In the genomic region with DNA sequence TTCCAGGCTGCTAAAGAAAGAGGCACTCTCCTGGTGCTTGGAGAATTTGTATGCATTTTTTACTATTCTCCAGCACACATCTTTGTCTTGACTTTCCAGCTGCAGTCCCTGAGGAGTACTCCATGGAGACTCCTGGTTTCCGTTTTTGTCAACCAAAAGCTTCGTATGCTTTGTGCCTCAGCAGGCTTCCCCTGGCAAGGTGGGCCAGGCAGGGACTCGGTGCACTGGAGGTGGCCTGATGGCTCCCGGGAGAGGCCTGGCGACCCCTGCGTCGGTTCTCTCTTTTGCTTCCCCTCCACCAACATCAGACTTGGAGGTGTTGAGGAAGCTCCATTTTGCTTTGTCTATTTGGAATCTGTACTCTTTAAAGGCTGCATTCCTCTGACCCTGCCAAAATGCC, we compare ENCODE assay signal across 32 cellular contexts.
"Had no signal": no experiment of that assay in that cellular context is flagged by ENCODE, and none has a peak within 500 bp of the region (broad histone marks: within the 10 kb centered on the region; RNA-seq: fewer than 3 reads in every experiment).

No MANE protein-coding gene starts in this region.

- DNase-seq: activated CD4-positive, alpha-beta memory T cell treated with anti-CD3 and anti-CD28 coated beads for 36 hours; activated CD4-positive, alpha-beta T cell treated with anti-CD3 and anti-CD28 coated beads for 36 hours; activated CD4-positive, alpha-beta T cell treated with anti-CD3 and anti-CD28 coated beads, Interleukin-2, amount 10 ng/mL, durations not matched to agents 24 days and 14 days; activated CD4-positive, CD25-positive, alpha-beta regulatory T cell; activated CD4-positive, CD25-positive, alpha-beta regulatory T cell treated with anti-CD3 and anti-CD28 coated beads, Interleukin-2, amount 50 U/mL, for 72 hours; activated CD8-positive, alpha-beta memory T cell treated with anti-CD3 and anti-CD28 coated beads, Interleukin-2, amount 50 U/mL, for 48 hours; activated CD8-positive, alpha-beta T cell treated with anti-CD3 and anti-CD28 coated beads, Interleukin-2, amount 10 ng/mL, durations not matched to agents 7 days and 5 days; activated gamma-delta T cell; activated naive CD4-positive, alpha-beta T cell; activated naive CD4-positive, alpha-beta T cell treated with anti-CD3 and anti-CD28 coated beads, Interleukin-2, amount 10 ng/mL, durations not matched to agents 7 days and 5 days; activated naive CD8-positive, alpha-beta T cell treated with anti-CD3 and anti-CD28 coated beads for 36 hours; activated naive CD8-positive, alpha-beta T cell treated with anti-CD3 and anti-CD28 coated beads, Interleukin-2, amount 50 U/mL, for 24 hours; activated T-cell treated with anti-CD3 and anti-CD28 coated beads for 4 hours; activated T-cell treated with anti-CD3 and anti-CD28 coated beads, Interleukin-2, amount 50 U/mL, for 24 hours; activated T-cell treated with anti-CD3 and anti-CD28 coated beads, Interleukin-2, amount 50 U/mL, for 72 hours; adrenal gland; amygdala; aorta; body of pancreas; caudate nucleus; colonic mucosa; effector CD8-positive, alpha-beta T cell; esophagus squamous epithelium; gastrocnemius medialis; glutamatergic neuron; heart left ventricle; T-helper 1 cell; T-helper 17 cell; T1000; WERI-Rb-1 had no signal

- H3K36me3 ChIP-seq: adrenal gland, colonic mucosa, gastrocnemius medialis, heart left ventricle, WERI-Rb-1 had no signal

- H3K36me3 Mint-ChIP-seq: activated CD4-positive, alpha-beta memory T cell treated with anti-CD3 and anti-CD28 coated beads for 36 hours had no signal

- H3K9me3 Mint-ChIP-seq: activated CD4-positive, alpha-beta memory T cell treated with anti-CD3 and anti-CD28 coated beads for 36 hours; activated CD4-positive, alpha-beta T cell treated with anti-CD3 and anti-CD28 coated beads, Interleukin-2, amount 10 ng/mL, durations not matched to agents 24 days and 14 days; activated naive CD4-positive, alpha-beta T cell treated with anti-CD3 and anti-CD28 coated beads, Interleukin-2, amount 10 ng/mL, durations not matched to agents 7 days and 5 days; activated naive CD8-positive, alpha-beta T cell treated with anti-CD3 and anti-CD28 coated beads for 36 hours; activated naive CD8-positive, alpha-beta T cell treated with anti-CD3 and anti-CD28 coated beads, Interleukin-2, amount 50 U/mL, for 24 hours; activated T-cell treated with anti-CD3 and anti-CD28 coated beads, Interleukin-2, amount 50 U/mL, for 24 hours; activated T-cell treated with anti-CD3 and anti-CD28 coated beads, Interleukin-2, amount 50 U/mL, for 72 hours; T-helper 2 cell treated with Interferon-gamma antibody and Interleukin-4, amounts not matched to agents 5 μg/mL and 100 μg/mL, for 36 hours had no signal

- H3K27ac Mint-ChIP-seq: activated CD4-positive, alpha-beta memory T cell treated with anti-CD3 and anti-CD28 coated beads for 36 hours; activated CD4-positive, alpha-beta T cell treated with anti-CD3 and anti-CD28 coated beads for 36 hours; activated CD4-positive, alpha-beta T cell treated with anti-CD3 and anti-CD28 coated beads, Interleukin-2, amount 10 ng/mL, durations not matched to agents 24 days and 14 days; activated CD8-positive, alpha-beta T cell treated with anti-CD3 and anti-CD28 coated beads, Interleukin-2, amount 10 ng/mL, durations not matched to agents 7 days and 5 days; activated naive CD4-positive, alpha-beta T cell treated with anti-CD3 and anti-CD28 coated beads, Interleukin-2, amount 10 ng/mL, durations not matched to agents 7 days and 5 days; activated naive CD8-positive, alpha-beta T cell treated with anti-CD3 and anti-CD28 coated beads for 36 hours; activated naive CD8-positive, alpha-beta T cell treated with anti-CD3 and anti-CD28 coated beads, Interleukin-2, amount 50 U/mL, for 24 hours; activated T-cell treated with anti-CD3 and anti-CD28 coated beads, Interleukin-2, amount 50 U/mL, for 24 hours; activated T-cell treated with anti-CD3 and anti-CD28 coated beads, Interleukin-2, amount 50 U/mL, for 72 hours; T-helper 2 cell treated with Interferon-gamma antibody and Interleukin-4, amounts not matched to agents 5 μg/mL and 100 μg/mL, for 36 hours had no signal

- H3K27ac ChIP-seq: adrenal gland, body of pancreas, colonic mucosa, epithelial cell of prostate, esophagus squamous epithelium, gastrocnemius medialis, heart left ventricle, WERI-Rb-1 had no signal

- H3K27me3 ChIP-seq: adrenal gland, body of pancreas, colonic mucosa, esophagus squamous epithelium, gastrocnemius medialis, heart left ventricle had no signal

- ATAC-seq: activated CD4-positive, alpha-beta T cell treated with anti-CD3 and anti-CD28 coated beads for 36 hours; activated CD8-positive, alpha-beta T cell treated with anti-CD3 and anti-CD28 coated beads, Interleukin-2, amount 10 ng/mL, durations not matched to agents 7 days and 5 days; activated naive CD8-positive, alpha-beta T cell treated with anti-CD3 and anti-CD28 coated beads, Interleukin-2, amount 50 U/mL, for 24 hours; activated T-cell treated with anti-CD3 and anti-CD28 coated beads, Interleukin-2, amount 50 U/mL, for 72 hours; body of pancreas; gastrocnemius medialis; heart left ventricle; T-helper 17 cell had no signal

- H3K4me3 Mint-ChIP-seq: activated CD4-positive, alpha-beta memory T cell treated with anti-CD3 and anti-CD28 coated beads for 36 hours; activated CD4-positive, alpha-beta T cell treated with anti-CD3 and anti-CD28 coated beads for 36 hours; activated CD4-positive, alpha-beta T cell treated with anti-CD3 and anti-CD28 coated beads, Interleukin-2, amount 10 ng/mL, durations not matched to agents 24 days and 14 days; activated CD8-positive, alpha-beta T cell treated with anti-CD3 and anti-CD28 coated beads, Interleukin-2, amount 10 ng/mL, durations not matched to agents 7 days and 5 days; activated naive CD4-positive, alpha-beta T cell treated with anti-CD3 and anti-CD28 coated beads, Interleukin-2, amount 10 ng/mL, durations not matched to agents 7 days and 5 days; activated naive CD8-positive, alpha-beta T cell treated with anti-CD3 and anti-CD28 coated beads for 36 hours; activated naive CD8-positive, alpha-beta T cell treated with anti-CD3 and anti-CD28 coated beads, Interleukin-2, amount 50 U/mL, for 24 hours; activated T-cell treated with anti-CD3 and anti-CD28 coated beads, Interleukin-2, amount 50 U/mL, for 24 hours; activated T-cell treated with anti-CD3 and anti-CD28 coated beads, Interleukin-2, amount 50 U/mL, for 72 hours; T-helper 17 cell; T-helper 2 cell treated with Interferon-gamma antibody and Interleukin-4, amounts not matched to agents 5 μg/mL and 100 μg/mL, for 36 hours had no signal

- H3K4me1 ChIP-seq: adrenal gland, body of pancreas, colonic mucosa had no signal

- H3K4me3 ChIP-seq: adrenal gland, body of pancreas, colonic mucosa, esophagus squamous epithelium, gastrocnemius medialis, heart left ventricle had no signal

- H3K9me3 ChIP-seq: adrenal gland, body of pancreas, colonic mucosa, esophagus squamous epithelium, gastrocnemius medialis, heart left ventricle had no signal

- H3K27me3 Mint-ChIP-seq: activated CD4-positive, alpha-beta memory T cell treated with anti-CD3 and anti-CD28 coated beads for 36 hours; activated CD4-positive, alpha-beta T cell treated with anti-CD3 and anti-CD28 coated beads for 36 hours; activated CD4-positive, alpha-beta T cell treated with anti-CD3 and anti-CD28 coated beads, Interleukin-2, amount 10 ng/mL, durations not matched to agents 24 days and 14 days; activated naive CD8-positive, alpha-beta T cell treated with anti-CD3 and anti-CD28 coated beads for 36 hours; activated naive CD8-positive, alpha-beta T cell treated with anti-CD3 and anti-CD28 coated beads, Interleukin-2, amount 50 U/mL, for 24 hours; activated T-cell treated with anti-CD3 and anti-CD28 coated beads, Interleukin-2, amount 50 U/mL, for 24 hours; T-helper 17 cell had no signal
